In the genomic region with DNA sequence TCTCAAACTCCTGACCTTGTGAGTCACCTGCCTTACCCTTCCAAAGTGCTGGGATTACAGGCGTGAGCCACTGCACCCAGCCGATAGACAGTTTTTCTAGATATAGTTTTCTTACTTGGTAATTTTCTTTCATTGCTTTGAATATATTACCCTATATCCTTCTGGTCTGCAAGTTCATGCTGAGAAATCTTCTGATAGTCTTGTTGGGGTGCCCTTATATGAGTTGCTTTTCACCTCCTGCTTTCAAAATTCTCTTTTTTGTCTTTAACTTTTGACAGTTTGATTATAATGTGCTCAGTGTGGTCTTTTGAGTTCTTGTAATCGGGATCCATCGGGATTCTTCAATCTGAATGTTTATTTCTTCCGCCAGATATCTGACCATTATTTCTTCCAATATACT, we compare ENCODE assay signal across 9 cellular contexts.
"Had no signal": no experiment of that assay in that cellular context is flagged by ENCODE, and none has a peak within 500 bp of the region (broad histone marks: within the 10 kb centered on the region; RNA-seq: fewer than 3 reads in every experiment).

No MANE protein-coding gene starts in this region.

- H3K9me3 ChIP-seq: HAP-1 had no signal

- H3K27ac ChIP-seq: GM23248 had no signal

- H2AFZ ChIP-seq: GM23248, GM23338 had no signal

- H3K36me3 ChIP-seq: HAP-1 had no signal

- H3K4me3 ChIP-seq: GM23248, GM23338, HAP-1 had no signal

- H3K4me2 ChIP-seq: GM23338 had no signal

- H3K9ac ChIP-seq: GM23248 had no signal

- H3K4me1 ChIP-seq: HAP-1 had no signal

- ATAC-seq: GM23338, HCT116 had no signal

- DNase-seq: GM23248, GOT3, H7, H9, HCEC 1CT, HFFc6 had no signal
